20 cellular contexts compared by ENCODE assay signal in genomic region chr4:183508693-183509092, GRCh38.
"Had no signal": no experiment of that assay in that cellular context is flagged by ENCODE, and none has a peak within 500 bp of the region (broad histone marks: within the 10 kb centered on the region; RNA-seq: fewer than 3 reads in every experiment).

No MANE protein-coding gene starts in this region.

- H3K27me3 ChIP-seq: brain microvascular endothelial cell, esophagus squamous epithelium, gastrocnemius medialis, left lung, tibial artery had no signal

- H3K9me3 Mint-ChIP-seq: activated CD8-positive, alpha-beta T cell treated with anti-CD3 and anti-CD28 coated beads for 36 hours; activated naive CD4-positive, alpha-beta T cell treated with anti-CD3 and anti-CD28 coated beads, Interleukin-2, amount 50 U/mL, for 72 hours; activated T-cell treated with anti-CD3 and anti-CD28 coated beads, Interleukin-2, amount 50 U/mL, for 72 hours; central memory CD8-positive, alpha-beta T cell; memory B cell; naive thymus-derived CD8-positive, alpha-beta T cell had no signal

- H3K4me3 ChIP-seq: coronary artery, esophagus squamous epithelium, gastrocnemius medialis, left lung, tibial artery had no signal

- ATAC-seq: activated CD4-positive, alpha-beta T cell treated with anti-CD3 and anti-CD28 coated beads for 36 hours; activated CD8-positive, alpha-beta T cell treated with anti-CD3 and anti-CD28 coated beads for 36 hours; activated naive CD4-positive, alpha-beta T cell treated with anti-CD3 and anti-CD28 coated beads, Interleukin-2, amount 50 U/mL, for 72 hours; activated T-cell treated with anti-CD3 and anti-CD28 coated beads, Interleukin-2, amount 50 U/mL, for 72 hours; gastrocnemius medialis; left lung; naive thymus-derived CD8-positive, alpha-beta T cell had no signal

- H3K4me3 Mint-ChIP-seq: activated CD4-positive, alpha-beta T cell treated with anti-CD3 and anti-CD28 coated beads for 36 hours; activated CD8-positive, alpha-beta T cell treated with anti-CD3 and anti-CD28 coated beads for 36 hours; central memory CD8-positive, alpha-beta T cell; memory B cell had no signal

- H3K27ac ChIP-seq: brain microvascular endothelial cell, coronary artery, gastrocnemius medialis, left lung, tibial artery had no signal

- DNase-seq: activated CD4-positive, alpha-beta T cell treated with anti-CD3 and anti-CD28 coated beads for 36 hours; activated CD8-positive, alpha-beta memory T cell treated with anti-CD3 and anti-CD28 coated beads, Interleukin-2, amount 50 U/mL, for 4 hours; activated CD8-positive, alpha-beta T cell treated with anti-CD3 and anti-CD28 coated beads for 36 hours; activated gamma-delta T cell; activated T-cell treated with anti-CD3 and anti-CD28 coated beads, Interleukin-2, amount 50 U/mL, for 72 hours; amygdala; brain microvascular endothelial cell; esophagus squamous epithelium; gastrocnemius medialis; islet precursor cell; left lung; naive thymus-derived CD8-positive, alpha-beta T cell; retina; stimulated activated CD4-positive, alpha-beta T cell treated with anti-CD3 and anti-CD28 coated beads, Interleukin-2, amount 100 ng/mL, for 48 hours; stimulated activated naive CD4-positive, alpha-beta T cell; tibial artery had no signal

- H3K27ac Mint-ChIP-seq: activated CD4-positive, alpha-beta T cell treated with anti-CD3 and anti-CD28 coated beads for 36 hours; activated CD8-positive, alpha-beta T cell treated with anti-CD3 and anti-CD28 coated beads for 36 hours; activated naive CD4-positive, alpha-beta T cell treated with anti-CD3 and anti-CD28 coated beads, Interleukin-2, amount 50 U/mL, for 72 hours; activated T-cell treated with anti-CD3 and anti-CD28 coated beads, Interleukin-2, amount 50 U/mL, for 72 hours; memory B cell had no signal

- H3K27me3 Mint-ChIP-seq: activated CD4-positive, alpha-beta T cell treated with anti-CD3 and anti-CD28 coated beads for 36 hours; activated CD8-positive, alpha-beta T cell treated with anti-CD3 and anti-CD28 coated beads for 36 hours; central memory CD8-positive, alpha-beta T cell; memory B cell; naive thymus-derived CD8-positive, alpha-beta T cell had no signal

- H3K9me3 ChIP-seq: esophagus squamous epithelium, gastrocnemius medialis, left lung, tibial artery had no signal
